In the genomic region with DNA sequence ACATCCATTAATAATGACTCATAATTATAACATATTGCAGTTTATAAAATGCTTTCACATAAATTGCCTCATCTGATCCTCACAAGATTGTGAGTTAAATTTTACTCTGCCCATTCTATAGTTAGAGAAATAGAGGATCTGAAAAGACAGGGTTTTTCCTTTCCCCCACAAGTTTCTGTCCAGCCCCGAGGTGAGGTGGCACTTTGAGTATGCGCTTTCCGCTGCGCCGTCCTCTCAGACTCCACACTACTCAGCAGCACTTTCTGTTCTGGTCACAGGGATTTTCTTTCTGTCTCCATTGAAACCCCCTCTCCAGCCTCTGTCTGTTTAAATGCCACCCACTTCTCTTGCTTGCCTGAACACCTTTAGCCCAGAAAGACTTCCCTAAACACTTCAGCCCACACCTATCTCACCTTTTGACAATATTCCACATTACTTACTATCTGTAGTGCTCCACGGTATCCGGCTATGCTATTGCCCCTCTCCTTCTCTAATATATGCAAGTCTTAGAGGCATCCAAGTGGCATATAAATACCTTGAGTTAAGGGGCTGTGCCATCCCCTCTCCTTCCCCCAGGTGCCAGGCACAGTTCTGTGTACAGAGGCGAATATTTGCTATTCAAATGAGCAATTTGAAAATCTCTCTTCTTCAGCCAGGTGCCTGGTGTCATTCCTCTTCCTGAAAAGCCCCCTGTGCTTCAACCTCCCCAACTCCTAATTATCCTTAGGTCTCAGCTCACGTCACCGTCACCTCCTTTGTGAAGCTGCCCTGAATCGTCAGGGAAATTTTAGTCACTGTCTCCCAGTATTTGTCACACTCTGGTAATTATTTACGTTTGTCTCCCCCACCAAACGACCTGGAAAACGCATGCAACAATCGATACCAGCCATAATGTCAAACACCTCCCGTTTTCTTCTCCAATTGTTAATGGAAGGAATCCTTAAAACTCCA, we compare ENCODE assay signal across 9 cellular contexts.
DNase-seq lines count a peak whose midpoint lies in the region; ATAC-seq lines count a peak whose summit lies in the region.
"Had no signal": no experiment of that assay in that cellular context is flagged by ENCODE, and none has a peak within 500 bp of the region (broad histone marks: within the 10 kb centered on the region; RNA-seq: fewer than 3 reads in every experiment).

No MANE protein-coding gene starts in this region.

- CTCF ChIA-PET in activated naive CD4-positive, alpha-beta T cell treated with anti-CD3 and anti-CD28 coated beads for 36 hours (lab: Charles Lee): no interaction called here

- peak; percentile 95 for ATAC-seq in HG02678 (IDR thresholded peaks at IDR 0.05; ENCODE audit: unreplicated experiment)
- peak; percentile 90 for ATAC-seq in stimulated activated naive CD8-positive, alpha-beta T cell treated with anti-CD3 and anti-CD28 coated beads, Interleukin-15, amount 100 ng/mL, for 72 hours

- H3K27ac Mint-ChIP-seq in activated naive CD4-positive, alpha-beta T cell treated with anti-CD3 and anti-CD28 coated beads for 36 hours: no peak overlapping the region
- no peak overlapping the region for H3K27ac Mint-ChIP-seq in stimulated activated naive CD8-positive, alpha-beta T cell treated with anti-CD3 and anti-CD28 coated beads, Interleukin-15, amount 100 ng/mL, for 72 hours

- no peaks in the 10 kb centered on the region for H3K4me1 Mint-ChIP-seq in activated naive CD4-positive, alpha-beta T cell treated with anti-CD3 and anti-CD28 coated beads for 36 hours (ENCODE audit: low read depth)
- H3K4me1 Mint-ChIP-seq in stimulated activated naive CD8-positive, alpha-beta T cell treated with anti-CD3 and anti-CD28 coated beads, Interleukin-15, amount 100 ng/mL, for 72 hours: no peaks in the 10 kb centered on the region

- H3K9me3 Mint-ChIP-seq in activated naive CD4-positive, alpha-beta T cell treated with anti-CD3 and anti-CD28 coated beads for 36 hours: no peaks in the 10 kb centered on the region
- H3K9me3 Mint-ChIP-seq in stimulated activated naive CD8-positive, alpha-beta T cell treated with anti-CD3 and anti-CD28 coated beads, Interleukin-15, amount 100 ng/mL, for 72 hours: no peaks in the 10 kb centered on the region

- intact Hi-C loops in activated naive CD4-positive, alpha-beta T cell treated with anti-CD3 and anti-CD28 coated beads for 36 hours (cut with micrococcal nuclease): no loop called here

- peak; percentile 7 for DNase-seq in activated naive CD4-positive, alpha-beta T cell treated with anti-CD3 and anti-CD28 coated beads for 36 hours
- DNase-seq in activated naive CD4-positive, alpha-beta T cell treated with anti-CD3 and anti-CD28 coated beads, Interleukin-2, amount 50 U/mL, for 16 hours: no peak
- DNase-seq in NCI-H146 (lab: John Stamatoyannopoulos, UW) (peak; percentile 81), GM19238 (ENCODE audit: insufficient read length, low spot score) (no peak), activated gamma-delta T cell (lab: John Stamatoyannopoulos, UW) (no peak)
- peak in 1 of 2 donors; percentile 37 for DNase-seq in stimulated activated naive CD8-positive, alpha-beta T cell treated with anti-CD3 and anti-CD28 coated beads, Interleukin-15, amount 100 ng/mL, for 72 hours
- no peak for DNase-seq in central memory CD4-positive, alpha-beta T cell
- DNase-seq: hippocampal formation had no signal

- H3K27me3 Mint-ChIP-seq in activated naive CD4-positive, alpha-beta T cell treated with anti-CD3 and anti-CD28 coated beads for 36 hours (ENCODE audit: low read depth): peaks cover 12% of the 10 kb centered on the region
- no peaks in the 10 kb centered on the region for H3K27me3 Mint-ChIP-seq in stimulated activated naive CD8-positive, alpha-beta T cell treated with anti-CD3 and anti-CD28 coated beads, Interleukin-15, amount 100 ng/mL, for 72 hours

- H3K36me3 Mint-ChIP-seq in activated naive CD4-positive, alpha-beta T cell treated with anti-CD3 and anti-CD28 coated beads for 36 hours (ENCODE audit: low read depth): no peaks in the 10 kb centered on the region

- no peak overlapping the region for H3K4me3 Mint-ChIP-seq in activated naive CD4-positive, alpha-beta T cell treated with anti-CD3 and anti-CD28 coated beads for 36 hours
- no peak overlapping the region for H3K4me3 Mint-ChIP-seq in stimulated activated naive CD8-positive, alpha-beta T cell treated with anti-CD3 and anti-CD28 coated beads, Interleukin-15, amount 100 ng/mL, for 72 hours

Comparison
In these comparisons a context has a peak if more than half of its experiments do, and no peak if none do; other contexts are left out.
1. DNase-seq: peak in activated naive CD4-positive, alpha-beta T cell treated with anti-CD3 and anti-CD28 coated beads for 36 hours (single experiment) and NCI-H146 (single experiment); none in activated naive CD4-positive, alpha-beta T cell treated with anti-CD3 and anti-CD28 coated beads, Interleukin-2, amount 50 U/mL, for 16 hours (single experiment), GM19238 (single experiment), activated gamma-delta T cell (single experiment) and central memory CD4-positive, alpha-beta T cell (single experiment).